ENCODE assay signal across 8 cellular contexts in genomic region chr16:89925596-89926079, GRCh38. TPM values are rescaled to one million over a fixed set of nuclear protein-coding genes. Genes with fewer than 3 reads are reported as not detected.
A peak's percentile ranks its signal among the peaks of the same experiment; 100 is the strongest.
DNase-seq lines count a peak whose midpoint lies in the region; ATAC-seq lines count a peak whose summit lies in the region.

No MANE protein-coding gene starts in this region.

- peak; percentile 4 for DNase-seq in DMS53 treated with DMSO at 0.1 percent for 48 hours (lab: John Stamatoyannopoulos, UW; ENCODE audit: unreplicated experiment)
- DNase-seq in HT1080 (ENCODE audit: low read depth) = peak; percentile 27
- peak; percentile 48 for DNase-seq in dermis blood vessel endothelial cell
- DNase-seq in left lobe of liver (ENCODE audit: low spot score) = no peak
- DNase-seq in SW 1271 (lab: John Stamatoyannopoulos, UW) = no peak

- no peaks in the 10 kb centered on the region for H3K9me3 ChIP-seq in neuron (ENCODE audit: low read length)

- ATAC-seq in GM21737 (IDR thresholded peaks at IDR 0.05; ENCODE audit: unreplicated experiment) = no peak
- ATAC-seq in left lobe of liver = no peak
- ATAC-seq in GM21526 (IDR thresholded peaks at IDR 0.05; ENCODE audit: low FRiP score, unreplicated experiment) = no peak

- peaks cover 36% of the 10 kb centered on the region for H3K36me3 ChIP-seq in neuron (ENCODE audit: insufficient read depth, low read length)

- peak overlapping the region; percentile 73 for H3K4me3 ChIP-seq in neuron (ENCODE audit: low read length)

- no peaks in the 10 kb centered on the region for H3K27me3 ChIP-seq in neuron (ENCODE audit: insufficient read depth, low read length)

- H3K4me1 ChIP-seq in neuron (ENCODE audit: insufficient read depth, low read length) = peaks cover 21% of the 10 kb centered on the region

- no peak overlapping the region for H2AFZ ChIP-seq in neuron (ENCODE audit: low read depth, low read length)

RNA-seq across cellular contexts. Expression of gene TUBB3, which starts 2.5 kb away (rescaled TPM):
- 426 and 456 TPM in 2 replicates for total RNA-seq in HT1080 (2014; rRNA removed; shearing (Covaris generic))
- 213 and 256 TPM in 2 replicates for polyA plus RNA-seq in HT1080 (2015; cell fraction: cytosol; rRNA removed)
- polyA plus RNA-seq in HT1080 (2015; cell fraction: nucleus; rRNA removed) = 189 and 193 TPM in 2 replicates
- total RNA-seq in dermis blood vessel endothelial cell (102 and 167 TPM in 2 replicates), left lobe of liver (0.40 TPM)

RNA-seq across cellular contexts. Expression of gene MC1R, which starts 7.0 kb away (rescaled TPM):
- 2.5 and 3.5 TPM in 2 replicates for total RNA-seq in HT1080 (2014; rRNA removed; shearing (Covaris generic))
- 1.8 and 2.1 TPM in 2 replicates for polyA plus RNA-seq in HT1080 (2015; cell fraction: cytosol; rRNA removed)
- polyA plus RNA-seq in HT1080 (2015; cell fraction: nucleus; rRNA removed) = 13.3 and 16.5 TPM in 2 replicates
- total RNA-seq in dermis blood vessel endothelial cell = 2.3 and 2.6 TPM in 2 replicates
- total RNA-seq in left lobe of liver = 1.9 TPM

RNA-seq across cellular contexts. Expression of gene DEF8, which starts 22.9 kb away (rescaled TPM):
- 76.6 and 88.1 TPM in 2 replicates for total RNA-seq in HT1080 (2014; rRNA removed; shearing (Covaris generic))
- polyA plus RNA-seq in HT1080 (2015; cell fraction: cytosol; rRNA removed) = 66.9 and 78.5 TPM in 2 replicates
- 96.7 and 107 TPM in 2 replicates for polyA plus RNA-seq in HT1080 (2015; cell fraction: nucleus; rRNA removed)
- 120 and 125 TPM in 2 replicates for total RNA-seq in dermis blood vessel endothelial cell
- total RNA-seq in left lobe of liver = 29.2 TPM

RNA-seq across cellular contexts. Expression of gene TCF25, which starts 52.2 kb away (rescaled TPM):
- total RNA-seq in HT1080 (2014; rRNA removed; shearing (Covaris generic)) = 106 and 117 TPM in 2 replicates
- polyA plus RNA-seq in HT1080 (2015; cell fraction: cytosol; rRNA removed) = 67.6 and 71.5 TPM in 2 replicates
- polyA plus RNA-seq in HT1080 (2015; cell fraction: nucleus; rRNA removed) = 201 and 306 TPM in 2 replicates
- total RNA-seq in dermis blood vessel endothelial cell = 170 and 206 TPM in 2 replicates
- total RNA-seq in left lobe of liver = 83.8 TPM

Comparison
In these comparisons a context has a peak if more than half of its experiments do, and no peak if none do; other contexts are left out.
1. DNase-seq: peak in DMS53 treated with DMSO at 0.1 percent for 48 hours (single experiment), HT1080 (single experiment) and dermis blood vessel endothelial cell (single experiment); none in left lobe of liver (single experiment) and SW 1271 (0 of 2).
2. RNA of gene TUBB3, which starts 2.5 kb away (total RNA-seq): 426 to 456 TPM in HT1080 and 102 to 167 TPM in dermis blood vessel endothelial cell; 0.40 TPM in left lobe of liver (single experiment); every median in the first group is over 10 times any median in the second.